In the genomic region with DNA sequence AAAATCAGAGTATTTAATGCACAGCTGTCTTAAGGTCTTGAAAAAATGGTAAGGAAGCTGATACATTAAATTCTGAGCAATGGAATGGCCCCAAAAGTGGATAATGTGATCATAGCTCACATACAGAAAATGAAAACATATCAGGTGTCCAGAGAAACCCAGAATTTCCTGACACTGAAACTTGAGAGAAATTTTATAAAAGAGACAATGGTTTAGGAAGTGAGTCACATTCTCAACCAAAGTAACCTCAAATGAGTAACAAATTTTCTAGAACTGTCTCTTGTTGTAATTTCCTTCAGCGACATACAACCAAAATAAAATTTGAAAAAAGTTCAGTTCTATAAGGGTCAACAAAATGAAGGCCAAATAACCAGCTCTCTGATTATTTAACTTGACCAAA, we compare ENCODE assay signal across 18 cellular contexts. TPM values are rescaled to one million over a fixed set of nuclear protein-coding genes. Genes with fewer than 3 reads are reported as not detected.
A peak's percentile ranks its signal among the peaks of the same experiment; 100 is the strongest.
DNase-seq lines count a peak whose midpoint lies in the region; ATAC-seq, FAIRE-seq and TF ChIP-seq lines count a peak whose summit lies in the region.
"Had no signal": no experiment of that assay in that cellular context is flagged by ENCODE, and none has a peak within 500 bp of the region (broad histone marks: within the 10 kb centered on the region; RNA-seq: fewer than 3 reads in every experiment).

No MANE protein-coding gene starts in this region.

- peaks cover 3% of the 10 kb centered on the region for H3K27me3 Mint-ChIP-seq in activated CD8-positive, alpha-beta T cell treated with anti-CD3 and anti-CD28 coated beads for 36 hours
- H3K27me3 Mint-ChIP-seq in activated CD8-positive, alpha-beta T cell treated with anti-CD3 and anti-CD28 coated beads, Interleukin-2, amount 10 ng/mL, durations not matched to agents 7 days and 5 days (ENCODE audit: low read depth) = peaks cover 13% of the 10 kb centered on the region
- peaks cover 13% of the 10 kb centered on the region for H3K27me3 Mint-ChIP-seq in activated naive CD8-positive, alpha-beta T cell treated with anti-CD3 and anti-CD28 coated beads, Interleukin-2, amount 50 U/mL, for 24 hours
- H3K27me3 Mint-ChIP-seq in activated CD4-positive, alpha-beta memory T cell treated with anti-CD3 and anti-CD28 coated beads, Interleukin-2, amount 10 ng/mL, durations not matched to agents 7 days and 5 days = peaks cover 3% of the 10 kb centered on the region
- H3K27me3 Mint-ChIP-seq in type B pancreatic cell = peaks cover 7% of the 10 kb centered on the region

- no peak for TF ChIP-seq CTCF in activated CD8-positive, alpha-beta T cell treated with anti-CD3 and anti-CD28 coated beads for 36 hours (IDR thresholded peaks at IDR 0.05)
- TF ChIP-seq CTCF in fibroblast of pulmonary artery (IDR thresholded peaks at IDR 0.05; ENCODE audit: low read length, missing control alignments) (no peak), type B pancreatic cell (conservative IDR thresholded peaks at IDR 0.05) (no peak)

- no peak overlapping the region for H3K27ac Mint-ChIP-seq in activated CD8-positive, alpha-beta T cell treated with anti-CD3 and anti-CD28 coated beads for 36 hours
- H3K27ac Mint-ChIP-seq in activated CD8-positive, alpha-beta T cell treated with anti-CD3 and anti-CD28 coated beads, Interleukin-2, amount 10 ng/mL, durations not matched to agents 7 days and 5 days = no peak overlapping the region
- H3K27ac Mint-ChIP-seq in activated naive CD8-positive, alpha-beta T cell treated with anti-CD3 and anti-CD28 coated beads, Interleukin-2, amount 50 U/mL, for 24 hours = no peak overlapping the region
- H3K27ac Mint-ChIP-seq in stimulated activated effector memory CD8-positive, alpha-beta T cell treated with anti-CD3 and anti-CD28 coated beads, Interleukin-12 subunit alpha, Interleukin-12 subunit beta, amount 100 ng/mL, for 72 hours = no peak overlapping the region
- no peak overlapping the region for H3K27ac Mint-ChIP-seq in activated CD4-positive, alpha-beta memory T cell treated with anti-CD3 and anti-CD28 coated beads, Interleukin-2, amount 10 ng/mL, durations not matched to agents 7 days and 5 days
- no peak overlapping the region for H3K27ac Mint-ChIP-seq in type B pancreatic cell

- peaks cover 3% of the 10 kb centered on the region for H3K4me1 Mint-ChIP-seq in activated CD8-positive, alpha-beta T cell treated with anti-CD3 and anti-CD28 coated beads for 36 hours (ENCODE audit: low read depth)
- H3K4me1 Mint-ChIP-seq in activated CD8-positive, alpha-beta T cell treated with anti-CD3 and anti-CD28 coated beads, Interleukin-2, amount 10 ng/mL, durations not matched to agents 7 days and 5 days (ENCODE audit: low read depth) = peaks cover 12% of the 10 kb centered on the region
- H3K4me1 Mint-ChIP-seq in activated naive CD8-positive, alpha-beta T cell treated with anti-CD3 and anti-CD28 coated beads, Interleukin-2, amount 50 U/mL, for 24 hours = peaks cover 5% of the 10 kb centered on the region
- H3K4me1 Mint-ChIP-seq in stimulated activated effector memory CD8-positive, alpha-beta T cell treated with anti-CD3 and anti-CD28 coated beads, Interleukin-12 subunit alpha, Interleukin-12 subunit beta, amount 100 ng/mL, for 72 hours = no peaks in the 10 kb centered on the region
- peaks cover 6% of the 10 kb centered on the region for H3K4me1 Mint-ChIP-seq in activated CD4-positive, alpha-beta memory T cell treated with anti-CD3 and anti-CD28 coated beads, Interleukin-2, amount 10 ng/mL, durations not matched to agents 7 days and 5 days
- H3K4me1 Mint-ChIP-seq in type B pancreatic cell (ENCODE audit: unreplicated experiment) = peaks cover 29% of the 10 kb centered on the region

- H3K9me3 Mint-ChIP-seq in activated CD8-positive, alpha-beta T cell treated with anti-CD3 and anti-CD28 coated beads for 36 hours = no peaks in the 10 kb centered on the region
- no peaks in the 10 kb centered on the region for H3K9me3 Mint-ChIP-seq in activated CD8-positive, alpha-beta T cell treated with anti-CD3 and anti-CD28 coated beads, Interleukin-2, amount 10 ng/mL, durations not matched to agents 7 days and 5 days (ENCODE audit: insufficient read depth)
- no peaks in the 10 kb centered on the region for H3K9me3 Mint-ChIP-seq in activated naive CD8-positive, alpha-beta T cell treated with anti-CD3 and anti-CD28 coated beads, Interleukin-2, amount 50 U/mL, for 24 hours
- no peaks in the 10 kb centered on the region for H3K9me3 Mint-ChIP-seq in stimulated activated effector memory CD8-positive, alpha-beta T cell treated with anti-CD3 and anti-CD28 coated beads, Interleukin-12 subunit alpha, Interleukin-12 subunit beta, amount 100 ng/mL, for 72 hours
- H3K9me3 Mint-ChIP-seq in activated CD4-positive, alpha-beta memory T cell treated with anti-CD3 and anti-CD28 coated beads, Interleukin-2, amount 10 ng/mL, durations not matched to agents 7 days and 5 days = no peaks in the 10 kb centered on the region
- H3K9me3 Mint-ChIP-seq in type B pancreatic cell = peaks cover 5% of the 10 kb centered on the region

- peak; percentile 34 for ATAC-seq in activated CD8-positive, alpha-beta T cell treated with anti-CD3 and anti-CD28 coated beads for 36 hours
- ATAC-seq in activated CD8-positive, alpha-beta T cell treated with anti-CD3 and anti-CD28 coated beads, Interleukin-2, amount 10 ng/mL, durations not matched to agents 7 days and 5 days = no peak
- peak; percentile 40 for ATAC-seq in activated naive CD8-positive, alpha-beta T cell treated with anti-CD3 and anti-CD28 coated beads, Interleukin-2, amount 50 U/mL, for 24 hours
- peak; percentile 39 for ATAC-seq in stimulated activated effector memory CD8-positive, alpha-beta T cell treated with anti-CD3 and anti-CD28 coated beads, Interleukin-12 subunit alpha, Interleukin-12 subunit beta, amount 100 ng/mL, for 72 hours
- ATAC-seq: HCT116, heart left ventricle, lower lobe of right lung had no signal

- DNase-seq in activated CD8-positive, alpha-beta T cell treated with anti-CD3 and anti-CD28 coated beads for 36 hours = no peak
- DNase-seq in activated CD8-positive, alpha-beta T cell treated with anti-CD3 and anti-CD28 coated beads, Interleukin-2, amount 10 ng/mL, durations not matched to agents 7 days and 5 days = no peak
- no peak for DNase-seq in activated naive CD8-positive, alpha-beta T cell treated with anti-CD3 and anti-CD28 coated beads, Interleukin-2, amount 50 U/mL, for 24 hours
- DNase-seq in fibroblast of pulmonary artery (ENCODE audit: low read depth) (peak; percentile 61), frontal cortex (ENCODE audit: low spot score in 2 of 2) (no peak), type B pancreatic cell (ENCODE audit: extremely low spot score, unreplicated experiment) (no peak)
- DNase-seq in stimulated activated effector memory CD8-positive, alpha-beta T cell treated with anti-CD3 and anti-CD28 coated beads, Interleukin-12 subunit alpha, Interleukin-12 subunit beta, amount 100 ng/mL, for 72 hours (ENCODE audit: low spot score in 2 of 2) = no peak
- no peak for DNase-seq in activated CD4-positive, alpha-beta memory T cell treated with anti-CD3 and anti-CD28 coated beads, Interleukin-2, amount 10 ng/mL, durations not matched to agents 7 days and 5 days
- DNase-seq: activated naive CD4-positive, alpha-beta T cell treated with Interleukin-2 at 50 U/mL for 16 hours; erythroblast; heart left ventricle; lower lobe of right lung; NCI-H1417 treated with DMSO at 0.1 percent for 48 hours; NCI-H2171; Peyer's patch; stimulated activated CD4-positive, alpha-beta T cell treated with anti-CD3 and anti-CD28 coated beads, Interleukin-4, amount 100 ng/mL, for 24 hours had no signal

- H3K36me3 Mint-ChIP-seq in activated CD8-positive, alpha-beta T cell treated with anti-CD3 and anti-CD28 coated beads for 36 hours (ENCODE audit: low read depth) = no peaks in the 10 kb centered on the region
- H3K36me3 Mint-ChIP-seq in activated CD8-positive, alpha-beta T cell treated with anti-CD3 and anti-CD28 coated beads, Interleukin-2, amount 10 ng/mL, durations not matched to agents 7 days and 5 days (ENCODE audit: low read depth) = no peaks in the 10 kb centered on the region
- no peaks in the 10 kb centered on the region for H3K36me3 Mint-ChIP-seq in activated naive CD8-positive, alpha-beta T cell treated with anti-CD3 and anti-CD28 coated beads, Interleukin-2, amount 50 U/mL, for 24 hours (ENCODE audit: low read depth)
- H3K36me3 Mint-ChIP-seq in stimulated activated effector memory CD8-positive, alpha-beta T cell treated with anti-CD3 and anti-CD28 coated beads, Interleukin-12 subunit alpha, Interleukin-12 subunit beta, amount 100 ng/mL, for 72 hours = no peaks in the 10 kb centered on the region
- no peaks in the 10 kb centered on the region for H3K36me3 Mint-ChIP-seq in activated CD4-positive, alpha-beta memory T cell treated with anti-CD3 and anti-CD28 coated beads, Interleukin-2, amount 10 ng/mL, durations not matched to agents 7 days and 5 days (ENCODE audit: low read depth)
- H3K36me3 Mint-ChIP-seq in type B pancreatic cell = no peaks in the 10 kb centered on the region

- intact Hi-C loops in activated CD8-positive, alpha-beta T cell treated with anti-CD3 and anti-CD28 coated beads for 36 hours (cut with micrococcal nuclease) = no loop called here

- no peak overlapping the region for H3K4me3 ChIP-seq in fibroblast of pulmonary artery (replicated peaks; ENCODE audit: low read depth, low read length)
- H3K4me3 ChIP-seq: BLaER1 treated with 17β-estradiol and CSF1 and Interleukin-3, amounts not matched to agents 10 nM and 100 nM; heart left ventricle; lower lobe of right lung; Peyer's patch had no signal

- no peak overlapping the region for H3K4me3 Mint-ChIP-seq in activated CD8-positive, alpha-beta T cell treated with anti-CD3 and anti-CD28 coated beads for 36 hours
- H3K4me3 Mint-ChIP-seq in activated CD8-positive, alpha-beta T cell treated with anti-CD3 and anti-CD28 coated beads, Interleukin-2, amount 10 ng/mL, durations not matched to agents 7 days and 5 days = no peak overlapping the region
- no peak overlapping the region for H3K4me3 Mint-ChIP-seq in activated naive CD8-positive, alpha-beta T cell treated with anti-CD3 and anti-CD28 coated beads, Interleukin-2, amount 50 U/mL, for 24 hours
- H3K4me3 Mint-ChIP-seq in stimulated activated effector memory CD8-positive, alpha-beta T cell treated with anti-CD3 and anti-CD28 coated beads, Interleukin-12 subunit alpha, Interleukin-12 subunit beta, amount 100 ng/mL, for 72 hours = no peak overlapping the region
- no peak overlapping the region for H3K4me3 Mint-ChIP-seq in activated CD4-positive, alpha-beta memory T cell treated with anti-CD3 and anti-CD28 coated beads, Interleukin-2, amount 10 ng/mL, durations not matched to agents 7 days and 5 days
- no peak overlapping the region for H3K4me3 Mint-ChIP-seq in type B pancreatic cell

- CTCF ChIA-PET in activated CD8-positive, alpha-beta T cell treated with anti-CD3 and anti-CD28 coated beads for 36 hours (lab: Charles Lee) = interaction anchor here (0.7 to 1.4 kb wide), 3 partner anchors 16 to 25 kb away, joined by 3 to 4 read pairs (median 3); no protein-coding TSS in a partner anchor
- CTCF ChIA-PET in activated CD8-positive, alpha-beta T cell treated with anti-CD3 and anti-CD28 coated beads, Interleukin-2, amount 10 ng/mL, durations not matched to agents 7 days and 5 days (lab: Charles Lee) = interaction anchor here (1.2 kb wide), 1 partner anchor 22 kb away, joined by 5 read pairs; no protein-coding TSS in a partner anchor
- CTCF ChIA-PET in activated CD4-positive, alpha-beta memory T cell treated with anti-CD3 and anti-CD28 coated beads, Interleukin-2, amount 10 ng/mL, durations not matched to agents 7 days and 5 days (lab: Charles Lee) = no interaction called here

- no peak for FAIRE-seq in frontal cortex (lab: Jason Lieb, UNC)

- POLR2A ChIA-PET in activated CD8-positive, alpha-beta T cell treated with anti-CD3 and anti-CD28 coated beads for 36 hours (lab: Charles Lee) = no interaction called here
- POLR2A ChIA-PET in activated CD8-positive, alpha-beta T cell treated with anti-CD3 and anti-CD28 coated beads, Interleukin-2, amount 10 ng/mL, durations not matched to agents 7 days and 5 days (lab: Charles Lee) = no interaction called here
- POLR2A ChIA-PET in activated CD4-positive, alpha-beta memory T cell treated with anti-CD3 and anti-CD28 coated beads, Interleukin-2, amount 10 ng/mL, durations not matched to agents 7 days and 5 days (lab: Charles Lee) = no interaction called here

RNA-seq across cellular contexts. Expression of gene PACRGL, which starts 37.4 kb away (rescaled TPM):
- 10 to 100 TPM; 13.0 to 14.0 TPM for total RNA-seq in activated CD8-positive, alpha-beta T cell treated with anti-CD3 and anti-CD28 coated beads for 36 hours
- 10 to 100 TPM; 10.5 to 10.9 TPM for total RNA-seq in activated CD8-positive, alpha-beta T cell treated with anti-CD3 and anti-CD28 coated beads, Interleukin-2, amount 10 ng/mL, durations not matched to agents 7 days and 5 days
- 1 to 10 TPM; 8.0 to 9.6 TPM for total RNA-seq in activated CD4-positive, alpha-beta memory T cell treated with anti-CD3 and anti-CD28 coated beads, Interleukin-2, amount 10 ng/mL, durations not matched to agents 7 days and 5 days
- total RNA-seq in frontal cortex (53.8 TPM), type B pancreatic cell (ENCODE audit: low replicate concordance) (20.4 and 26.0 TPM in 2 replicates)
